In genomic region chr14:41609704-41610183, GRCh38 we compare ENCODE assay signal across 8 cellular contexts. TPM values are rescaled to one million over a fixed set of nuclear protein-coding genes. Genes with fewer than 3 reads are reported as not detected.
A peak's percentile ranks its signal among the peaks of the same experiment; 100 is the strongest.
DNase-seq lines count a peak whose midpoint lies in the region; ATAC-seq and TF ChIP-seq lines count a peak whose summit lies in the region.

No MANE protein-coding gene starts in this region.

- H3K4me1 ChIP-seq in gastrocnemius medialis, result peaks cover 0 to 20% of the 10 kb centered on the region in 2 donors

- H3K4me1 Mint-ChIP-seq in activated T-cell treated with anti-CD3 and anti-CD28 coated beads, Interleukin-2, amount 50 U/mL, for 72 hours (ENCODE audit: low read depth), result peaks cover 28% of the 10 kb centered on the region
- peaks cover 38% of the 10 kb centered on the region for H3K4me1 Mint-ChIP-seq in activated naive CD4-positive, alpha-beta T cell treated with anti-CD3 and anti-CD28 coated beads for 36 hours (ENCODE audit: low read depth)
- peaks cover 11% of the 10 kb centered on the region for H3K4me1 Mint-ChIP-seq in CD14-positive monocyte

- intact Hi-C loops in left ventricle myocardium superior (cut with micrococcal nuclease) (no loop called here), gastrocnemius medialis (cut with DNase I; ENCODE audit: low total_unique reads) (no loop called here), CD14-positive monocyte (cut with micrococcal nuclease) (no loop called here)
- intact Hi-C loops in activated naive CD4-positive, alpha-beta T cell treated with anti-CD3 and anti-CD28 coated beads for 36 hours (cut with micrococcal nuclease), result loop anchor here (5.0 kb wide), 1 partner anchor 178 kb away; no protein-coding TSS in a partner anchor

- peaks cover 0 to 2% of the 10 kb centered on the region in 2 donors for H3K36me3 Mint-ChIP-seq in activated T-cell treated with anti-CD3 and anti-CD28 coated beads, Interleukin-2, amount 50 U/mL, for 72 hours (ENCODE audit: insufficient read depth in 2 of 2)
- H3K36me3 Mint-ChIP-seq in activated naive CD4-positive, alpha-beta T cell treated with anti-CD3 and anti-CD28 coated beads for 36 hours (ENCODE audit: low read depth), result no peaks in the 10 kb centered on the region
- H3K36me3 Mint-ChIP-seq in CD14-positive monocyte, result no peaks in the 10 kb centered on the region

- H3K9me3 Mint-ChIP-seq in activated T-cell treated with anti-CD3 and anti-CD28 coated beads, Interleukin-2, amount 50 U/mL, for 72 hours, result no peaks in the 10 kb centered on the region
- no peaks in the 10 kb centered on the region for H3K9me3 Mint-ChIP-seq in activated naive CD4-positive, alpha-beta T cell treated with anti-CD3 and anti-CD28 coated beads for 36 hours
- peaks cover 0 to 17% (median 2%) of the 10 kb centered on the region in 7 donors for H3K9me3 Mint-ChIP-seq in CD14-positive monocyte

- H3K27ac Mint-ChIP-seq in activated T-cell treated with anti-CD3 and anti-CD28 coated beads, Interleukin-2, amount 50 U/mL, for 72 hours, result no peak overlapping the region
- H3K27ac Mint-ChIP-seq in activated naive CD4-positive, alpha-beta T cell treated with anti-CD3 and anti-CD28 coated beads for 36 hours, result no peak overlapping the region
- H3K27ac Mint-ChIP-seq in CD14-positive monocyte, result no peak overlapping the region

- peak; percentile 40 to 58 for ATAC-seq in activated T-cell treated with anti-CD3 and anti-CD28 coated beads, Interleukin-2, amount 50 U/mL, for 72 hours (replicated peaks in 1 of 2)
- ATAC-seq in left ventricle myocardium superior (peak; percentile 51), gastrocnemius medialis (peak in 1 of 2 donors; percentile 29)

- CTCF ChIA-PET in activated naive CD4-positive, alpha-beta T cell treated with anti-CD3 and anti-CD28 coated beads for 36 hours (lab: Charles Lee), result interaction anchor here (1.4 kb wide), 1 partner anchor 9 kb away, joined by 3 read pairs; no protein-coding TSS in a partner anchor

- H3K36me3 ChIP-seq in gastrocnemius medialis, result no peaks in the 10 kb centered on the region

- TF ChIP-seq POLR2A in gastrocnemius medialis (IDR thresholded peaks at IDR 0.05), result no peak

- no peak for DNase-seq in activated T-cell treated with anti-CD3 and anti-CD28 coated beads, Interleukin-2, amount 50 U/mL, for 72 hours
- no peak for DNase-seq in activated T-cell treated with anti-CD3 and anti-CD28 coated beads, Interleukin-2, amount 50 U/mL, for 1 hour
- peak; percentile 71 for DNase-seq in T1000 (lab: John Stamatoyannopoulos, UW)
- peak; percentile 66 for DNase-seq in left ventricle myocardium superior
- no peak for DNase-seq in gastrocnemius medialis
- no peak for DNase-seq in activated naive CD4-positive, alpha-beta T cell treated with anti-CD3 and anti-CD28 coated beads for 36 hours
- DNase-seq in SKM-1 (lab: John Stamatoyannopoulos, UW; ENCODE audit: unreplicated experiment), result no peak
- DNase-seq in CD14-positive monocyte (ENCODE audit: low spot score), result no peak

- peaks cover 50 to 56% (median 54%) of the 10 kb centered on the region in 3 donors for H3K27me3 ChIP-seq in gastrocnemius medialis

- in situ Hi-C loops in gastrocnemius medialis (cut with MboI; ENCODE audit: low sequenced_read_pairs in 4 of 4), result no loop called here

- peak overlapping the region in 1 of 2 donors; percentile 14 for H3K4me3 Mint-ChIP-seq in activated T-cell treated with anti-CD3 and anti-CD28 coated beads, Interleukin-2, amount 50 U/mL, for 72 hours
- H3K4me3 Mint-ChIP-seq in activated naive CD4-positive, alpha-beta T cell treated with anti-CD3 and anti-CD28 coated beads for 36 hours, result no peak overlapping the region
- peak overlapping the region in 1 of 2 donors; percentile 81 for H3K4me3 Mint-ChIP-seq in CD14-positive monocyte

- peaks cover 71% of the 10 kb centered on the region for H3K27me3 Mint-ChIP-seq in activated T-cell treated with anti-CD3 and anti-CD28 coated beads, Interleukin-2, amount 50 U/mL, for 72 hours (ENCODE audit: low read depth)
- peaks cover 71% of the 10 kb centered on the region for H3K27me3 Mint-ChIP-seq in activated naive CD4-positive, alpha-beta T cell treated with anti-CD3 and anti-CD28 coated beads for 36 hours (ENCODE audit: low read depth)
- H3K27me3 Mint-ChIP-seq in CD14-positive monocyte (ENCODE audit: low read depth in 3 of 3), result peaks cover 57 to 64% (median 57%) of the 10 kb centered on the region in 3 donors

- TF ChIP-seq CTCF in gastrocnemius medialis (IDR thresholded peaks at IDR 0.05 in 4 of 5, conservative IDR thresholded peaks at IDR 0.05 in 1 of 5) (no peak), CD14-positive monocyte (IDR thresholded peaks at IDR 0.05) (no peak)

- no peaks in the 10 kb centered on the region for H3K9me3 ChIP-seq in gastrocnemius medialis

- H3K4me3 ChIP-seq in gastrocnemius medialis, result peak overlapping the region; percentile 1 to 24 (median 11)

- H3K27ac ChIP-seq in gastrocnemius medialis, result no peak overlapping the region

RNA-seq across cellular contexts. Expression of gene LRFN5, which starts 3.1 kb away (rescaled TPM):
- total RNA-seq in activated T-cell treated with anti-CD3 and anti-CD28 coated beads, Interleukin-2, amount 50 U/mL, for 72 hours, result not detected
- total RNA-seq in left ventricle myocardium superior (0.37 TPM), gastrocnemius medialis (under 1 TPM in 3 of 4 donors, not detected in 1; 0.22 to 0.51 (median 0.33) TPM)
- not detected for total RNA-seq in activated naive CD4-positive, alpha-beta T cell treated with anti-CD3 and anti-CD28 coated beads for 36 hours
- polyA plus RNA-seq in CD14-positive monocyte, result not detected

Comparison
In these comparisons a context has a peak if more than half of its experiments do, and no peak if none do; other contexts are left out.
1. DNase-seq: peak in T1000 (single experiment) and left ventricle myocardium superior (single experiment); none in activated T-cell treated with anti-CD3 and anti-CD28 coated beads, Interleukin-2, amount 50 U/mL, for 72 hours (0 of 2), activated T-cell treated with anti-CD3 and anti-CD28 coated beads, Interleukin-2, amount 50 U/mL, for 1 hour (single experiment), gastrocnemius medialis (0 of 2), activated naive CD4-positive, alpha-beta T cell treated with anti-CD3 and anti-CD28 coated beads for 36 hours (single experiment), SKM-1 (single experiment) and CD14-positive monocyte (single experiment).